Comparison of ENCODE assay signal across 1 cellular context in genomic region chr9:96331236-96331947, GRCh38.
TF ChIP-seq lines count a peak whose summit lies in the region.

No MANE protein-coding gene starts in this region.

TF ChIP-seq in IMR-90, 13 proteins besides CTCF, POLR2A, EP300 and RAD21 (continued from another document):
- TF ChIP-seq USF2 (IDR thresholded peaks at IDR 0.05; ENCODE audit: low read depth, low read length) (no peak), ELK1 (IDR thresholded peaks at IDR 0.05; ENCODE audit: borderline replicate concordance, low read depth, low read length) (no peak), FOS (IDR thresholded peaks at IDR 0.05; ENCODE audit: low read depth, low read length) (no peak), CEBPB (IDR thresholded peaks at IDR 0.05; ENCODE audit: low read depth, low read length) (no peak), RCOR1 (IDR thresholded peaks at IDR 0.05; ENCODE audit: insufficient replicate concordance, low read length) (no peak), MAFK (IDR thresholded peaks at IDR 0.05; ENCODE audit: low read depth, low read length) (no peak), BHLHE40 (IDR thresholded peaks at IDR 0.05; ENCODE audit: low read depth, low read length) (no peak), MAZ (IDR thresholded peaks at IDR 0.05; ENCODE audit: borderline replicate concordance, low read depth, low read length) (no peak)
